ENCODE assay signal across 1 cellular context in the genomic region with DNA sequence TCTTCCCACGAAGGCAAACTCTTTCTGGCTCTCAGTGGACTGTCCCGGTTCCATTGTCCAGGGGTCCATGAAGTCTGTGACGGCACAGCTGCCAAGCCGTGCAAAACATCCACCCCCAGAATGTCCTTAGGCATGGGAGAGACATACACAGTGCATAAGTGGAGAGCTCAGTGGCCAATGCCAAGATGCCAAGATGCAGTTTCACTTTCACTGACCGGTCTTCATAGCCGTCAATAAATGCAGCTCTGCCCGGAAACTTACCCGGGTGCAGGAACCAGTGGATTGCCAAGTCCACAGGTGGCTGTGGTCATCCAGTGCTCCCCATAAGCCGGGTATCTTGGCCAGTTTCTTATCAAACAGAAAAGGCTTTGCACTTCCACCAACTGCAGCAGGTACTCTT.
TF ChIP-seq lines count a peak whose summit lies in the region.

No MANE protein-coding gene starts in this region.

TF ChIP-seq in SK-N-SH, 30 proteins besides CTCF, POLR2A, EP300 and RAD21 (continued from another document):
- TF ChIP-seq RCOR1 (IDR thresholded peaks at IDR 0.05; ENCODE audit: low read length) = no peak
- no peak for TF ChIP-seq GABPA (IDR thresholded peaks at IDR 0.05; ENCODE audit: low read depth)
- no peak for TF ChIP-seq NFIC (IDR thresholded peaks at IDR 0.05; ENCODE audit: borderline replicate concordance)
- TF ChIP-seq RFX5 (IDR thresholded peaks at IDR 0.05; ENCODE audit: low read length) = no peak
